7 cellular contexts compared by ENCODE assay signal in genomic region chr1:41918450-41919043, GRCh38. TPM values are rescaled to one million over a fixed set of nuclear protein-coding genes. Genes with fewer than 3 reads are reported as not detected.
DNase-seq lines count a peak whose midpoint lies in the region; ATAC-seq, FAIRE-seq and TF ChIP-seq lines count a peak whose summit lies in the region.

Gene HIVEP3 (minus strand): TSS chr1:41918922.

- intact Hi-C loops in sigmoid colon (cut with DNase I), result loop anchor here (2.0 kb wide), 1 partner anchor 116 kb away; no protein-coding TSS in a partner anchor

- TF ChIP-seq EP300 in sigmoid colon (IDR thresholded peaks at IDR 0.05), result no peak

- TF ChIP-seq POLR2A in sigmoid colon (IDR thresholded peaks at IDR 0.05), result no peak

- 10 to 31% methylated on average over 15 of the region's 15 CpGs for WGBS in sigmoid colon, 2 donors

- H3K79me2 ChIP-seq in astrocyte (ENCODE audit: insufficient read depth, low read length), result peaks cover 39% of the 10 kb centered on the region

- H3K9ac ChIP-seq in astrocyte (ENCODE audit: low read length), result peak within 1 kb of the TSS; percentile 74

- no peaks in the 10 kb centered on the region for H3K36me3 ChIP-seq in astrocyte (ENCODE audit: insufficient read depth, low read length)
- H3K36me3 ChIP-seq in sigmoid colon, result no peaks in the 10 kb centered on the region

- H3K4me1 Mint-ChIP-seq in astrocyte (ENCODE audit: low read depth, unreplicated experiment), result peaks cover 35% of the 10 kb centered on the region

- no peaks in the 10 kb centered on the region for H3K36me3 Mint-ChIP-seq in astrocyte (ENCODE audit: low read depth, unreplicated experiment)

- H2AFZ ChIP-seq in astrocyte (ENCODE audit: low read depth, low read length), result peak within 1 kb of the TSS; percentile 64

- H3K27me3 ChIP-seq in astrocyte (ENCODE audit: insufficient read depth, low read length) (no peaks in the 10 kb centered on the region), sigmoid colon (no peaks in the 10 kb centered on the region)

- H3K4me1 ChIP-seq in astrocyte (ENCODE audit: insufficient read depth, low read length) (peaks cover 48% of the 10 kb centered on the region), sigmoid colon (peaks cover 0 to 35% (median 29%) of the 10 kb centered on the region in 4 donors)

- H3K27ac ChIP-seq in astrocyte (ENCODE audit: low read depth, low read length) (peak within 1 kb of the TSS; percentile 67), sigmoid colon (peak within 1 kb of the TSS; percentile 60 to 73 (median 68))

- DNase-seq in GM12865 (ENCODE audit: low read depth), result no peak
- peak; percentile 63 for DNase-seq in NCI-H2227 (lab: John Stamatoyannopoulos, UW; ENCODE audit: unreplicated experiment)
- DNase-seq in astrocyte (ENCODE audit: low read depth), result peak; percentile 32
- no peak for DNase-seq in sigmoid colon
- no peak for DNase-seq in omental fat pad (ENCODE audit: low spot score)
- DNase-seq in activated gamma-delta T cell treated with Interleukin-2 at 50 U/mL for 16 hours, result no peak

- ATAC-seq in omental fat pad (ENCODE audit: low FRiP score), result no peak

- H3K4me3 Mint-ChIP-seq in astrocyte (ENCODE audit: unreplicated experiment), result peak within 1 kb of the TSS; percentile 85

- H3K4me3 ChIP-seq in GM12865 (ENCODE audit: low read depth, low read length) (peak within 1 kb of the TSS; percentile 64), astrocyte (ENCODE audit: insufficient read depth, low read depth, low read length) (peak within 1 kb of the TSS; percentile 67), iPS-11a (ENCODE audit: low read depth, low read length) (peak within 1 kb of the TSS; percentile 47), sigmoid colon (peak within 1 kb of the TSS; percentile 44 to 85 (median 62))

- peaks cover 11% of the 10 kb centered on the region for H3K27me3 Mint-ChIP-seq in astrocyte (ENCODE audit: low read depth, unreplicated experiment)

- H4K20me1 ChIP-seq in astrocyte (ENCODE audit: insufficient read depth, low read length), result peaks cover 3% of the 10 kb centered on the region

- H3K4me2 ChIP-seq in astrocyte (ENCODE audit: low read length), result peak within 1 kb of the TSS; percentile 88

- TF ChIP-seq CTCF in GM12865 (IDR thresholded peaks at IDR 0.05; ENCODE audit: insufficient read depth, low read depth, low read length, missing control alignments), result no peak
- TF ChIP-seq CTCF in astrocyte (IDR thresholded peaks at IDR 0.05; ENCODE audit: insufficient read depth, low read depth, low read length), result peak; percentile 31
- peak in 2 of 4 experiments; percentile 9 to 31 for TF ChIP-seq CTCF in sigmoid colon (IDR thresholded peaks at IDR 0.05)
- no peak for TF ChIP-seq CTCF in omental fat pad (IDR thresholded peaks at IDR 0.05)

- no peaks in the 10 kb centered on the region for H3K9me3 Mint-ChIP-seq in astrocyte (ENCODE audit: unreplicated experiment)

- peak; percentile 67 for FAIRE-seq in astrocyte (lab: Jason Lieb, UNC)

- H3K9me3 ChIP-seq in astrocyte (ENCODE audit: insufficient read depth, low read depth, low read length) (no peaks in the 10 kb centered on the region), sigmoid colon (no peaks in the 10 kb centered on the region)

- H3K27ac Mint-ChIP-seq in astrocyte (ENCODE audit: unreplicated experiment), result peak within 1 kb of the TSS; percentile 86

RNA-seq across cellular contexts. Expression of gene HIVEP3, which starts in this region (rescaled TPM):
- 8.9 and 9.4 TPM in 2 replicates for total RNA-seq in astrocyte
- total RNA-seq in sigmoid colon, result 1 to 10 TPM; 1.4 to 3.2 (median 3.0) TPM
- polyA plus RNA-seq in sigmoid colon, result 1 to 10 TPM; 3.3 to 7.8 (median 5.8) TPM
- 10 to 100 TPM in 1 of 4 donors, 1 to 10 TPM in 3; 6.1 to 10.1 (median 7.8) TPM for total RNA-seq in omental fat pad

Comparison
In these comparisons a context has a peak if more than half of its experiments do, and no peak if none do; other contexts are left out.
1. DNase-seq: peak in NCI-H2227 (single experiment) and astrocyte (single experiment); none in GM12865 (single experiment), sigmoid colon (single experiment), omental fat pad (single experiment) and activated gamma-delta T cell treated with Interleukin-2 at 50 U/mL for 16 hours (single experiment).
2. Peak in every context shown above with its lines, with median percentiles within 50 percentile points of each other: H3K4me3 ChIP-seq.